In genomic region chr1:176032040-176032645, GRCh38 we compare ENCODE assay signal across 1 cellular context.
TF ChIP-seq lines count a peak whose summit lies in the region.

No MANE protein-coding gene starts in this region.

TF ChIP-seq in IMR-90, 13 proteins besides CTCF, POLR2A, EP300 and RAD21:
- TF ChIP-seq MAZ (IDR thresholded peaks at IDR 0.05; ENCODE audit: borderline replicate concordance, low read depth, low read length) (no peak), FOS (IDR thresholded peaks at IDR 0.05; ENCODE audit: low read depth, low read length) (no peak), RCOR1 (IDR thresholded peaks at IDR 0.05; ENCODE audit: insufficient replicate concordance, low read length) (no peak)
